10 cellular contexts compared by ENCODE assay signal in genomic region chr7:29035044-29035740, GRCh38.
DNase-seq lines count a peak whose midpoint lies in the region; ATAC-seq, FAIRE-seq and TF ChIP-seq lines count a peak whose summit lies in the region.
"Had no signal": no experiment of that assay in that cellular context is flagged by ENCODE, and none has a peak within 500 bp of the region (broad histone marks: within the 10 kb centered on the region; RNA-seq: fewer than 3 reads in every experiment).

No MANE protein-coding gene starts in this region.

- 87 to 88% methylated on average over 8 of the region's 8 CpGs for WGBS in sigmoid colon, 2 donors

- no peak for TF ChIP-seq EP300 in sigmoid colon (IDR thresholded peaks at IDR 0.05)

- H3K79me2 ChIP-seq in endothelial cell of umbilical vein (ENCODE audit: control insufficient read depth, insufficient read depth, low read length) (no peaks in the 10 kb centered on the region), neural progenitor cell (ENCODE audit: low read depth) (no peaks in the 10 kb centered on the region)

- H3K4me1 Mint-ChIP-seq in neural progenitor cell, result peaks cover 69% of the 10 kb centered on the region
- H3K4me1 Mint-ChIP-seq: activated naive CD8-positive, alpha-beta T cell treated with anti-CD3 and anti-CD28 coated beads, Interleukin-2, amount 10 ng/mL, durations not matched to agents 7 days and 5 days had no signal

- peak overlapping the region; percentile 87 for H3K27ac Mint-ChIP-seq in neural progenitor cell
- H3K27ac Mint-ChIP-seq: activated naive CD8-positive, alpha-beta T cell treated with anti-CD3 and anti-CD28 coated beads, Interleukin-2, amount 10 ng/mL, durations not matched to agents 7 days and 5 days had no signal

- H3K27ac ChIP-seq in endothelial cell of umbilical vein (ENCODE audit: insufficient read depth, low read depth, low read length) (peak overlapping the region; percentile 72), neural progenitor cell (no peak overlapping the region), sigmoid colon (no peak overlapping the region)
- H3K27ac ChIP-seq: lower lobe of right lung had no signal

- BruUV-seq in endothelial cell of umbilical vein (replicated peaks; lab: Mats Ljungman, UMichigan), result no TSS peak

- peak; percentile 40 for TF ChIP-seq POLR2A in endothelial cell of umbilical vein (IDR thresholded peaks at IDR 0.05; ENCODE audit: low read depth, low read length)
- TF ChIP-seq POLR2A in sigmoid colon (IDR thresholded peaks at IDR 0.05), result no peak

- intact Hi-C loops in endothelial cell of umbilical vein (cut with micrococcal nuclease) (loop anchor here (1.0 to 5.0 kb wide), 2 partner anchors 108 to 452 kb away; no protein-coding TSS in a partner anchor), sigmoid colon (cut with DNase I) (no loop called here)

- H4K20me1 ChIP-seq in endothelial cell of umbilical vein (replicated peaks; ENCODE audit: control insufficient read depth, extremely low read depth, insufficient read depth, low read length), result no peaks in the 10 kb centered on the region
- no peaks in the 10 kb centered on the region for H4K20me1 ChIP-seq in neural progenitor cell (ENCODE audit: low read depth)

- H3K4me2 ChIP-seq in endothelial cell of umbilical vein (ENCODE audit: insufficient read depth, low read length) (peak overlapping the region; percentile 69), neural progenitor cell (no peak overlapping the region)

- TF ChIP-seq CTCF in GM12865 (IDR thresholded peaks at IDR 0.05; ENCODE audit: insufficient read depth, low read depth, low read length, missing control alignments) (no peak), endothelial cell of umbilical vein (IDR thresholded peaks at IDR 0.05; ENCODE audit: extremely low read depth in 1 of 2, insufficient read depth in 1 of 2, low read depth in 1 of 2, low read length in 2 of 2) (no peak), neural progenitor cell (IDR thresholded peaks at IDR 0.05) (no peak), sigmoid colon (IDR thresholded peaks at IDR 0.05) (no peak)

- no peak overlapping the region for H3K4me3 ChIP-seq in GM12865 (ENCODE audit: low read depth, low read length)
- H3K4me3 ChIP-seq in endothelial cell of umbilical vein (replicated peaks in 1 of 3; ENCODE audit: insufficient read depth in 1 of 3, low read depth in 1 of 3, low read length in 3 of 3), result no peak overlapping the region
- H3K4me3 ChIP-seq in neural progenitor cell, result no peak overlapping the region
- H3K4me3 ChIP-seq in sigmoid colon, result no peak overlapping the region
- H3K4me3 ChIP-seq: lower lobe of right lung had no signal

- H3K9me3 Mint-ChIP-seq in neural progenitor cell, result no peaks in the 10 kb centered on the region
- H3K9me3 Mint-ChIP-seq: activated naive CD8-positive, alpha-beta T cell treated with anti-CD3 and anti-CD28 coated beads, Interleukin-2, amount 10 ng/mL, durations not matched to agents 7 days and 5 days had no signal

- DNase-seq in GM12865 (ENCODE audit: low read depth), result peak; percentile 28
- peak; percentile 96 for DNase-seq in RPMI7951 (ENCODE audit: low read depth)
- peak; percentile 91 for DNase-seq in endothelial cell of umbilical vein (ENCODE audit: low read depth, low spot score)
- no peak for DNase-seq in neural progenitor cell (ENCODE audit: low spot score)
- no peak for DNase-seq in sigmoid colon
- DNase-seq in stimulated activated naive CD4-positive, alpha-beta T cell (lab: John Stamatoyannopoulos, UW), result no peak
- DNase-seq: activated naive CD8-positive, alpha-beta T cell treated with anti-CD3 and anti-CD28 coated beads, Interleukin-2, amount 10 ng/mL, durations not matched to agents 7 days and 5 days; lower lobe of right lung had no signal

- H3K36me3 ChIP-seq in endothelial cell of umbilical vein (ENCODE audit: control insufficient read depth in 2 of 2, extremely low read depth in 1 of 2, insufficient read depth in 2 of 2, low read length in 2 of 2) (no peaks in the 10 kb centered on the region), neural progenitor cell (no peaks in the 10 kb centered on the region), sigmoid colon (no peaks in the 10 kb centered on the region)
- H3K36me3 ChIP-seq: lower lobe of right lung had no signal

- dilution Hi-C loops in endothelial cell of umbilical vein (cut with MboI; ENCODE audit: extremely low pct_ligation_motif_present, low sequenced_read_pairs), result no loop called here

- no peak overlapping the region for H3K4me3 Mint-ChIP-seq in neural progenitor cell
- H3K4me3 Mint-ChIP-seq: activated naive CD8-positive, alpha-beta T cell treated with anti-CD3 and anti-CD28 coated beads, Interleukin-2, amount 10 ng/mL, durations not matched to agents 7 days and 5 days had no signal

- no peak for ATAC-seq in GM18868 (IDR thresholded peaks at IDR 0.05; ENCODE audit: unreplicated experiment)
- no peak for ATAC-seq in HG03354 (IDR thresholded peaks at IDR 0.05; ENCODE audit: poor library complexity, severe bottlenecking, unreplicated experiment)

- H3K36me3 Mint-ChIP-seq in neural progenitor cell, result no peaks in the 10 kb centered on the region
- H3K36me3 Mint-ChIP-seq: activated naive CD8-positive, alpha-beta T cell treated with anti-CD3 and anti-CD28 coated beads, Interleukin-2, amount 10 ng/mL, durations not matched to agents 7 days and 5 days had no signal

- H3K27me3 Mint-ChIP-seq in neural progenitor cell (ENCODE audit: insufficient read depth, low read depth), result peaks cover 2% of the 10 kb centered on the region

- H2AFZ ChIP-seq in endothelial cell of umbilical vein (ENCODE audit: low read depth, low read length) (peak overlapping the region; percentile 51), neural progenitor cell (replicated peaks) (no peak overlapping the region)

- POLR2A ChIA-PET in endothelial cell of umbilical vein (lab: Charles Lee), result interaction anchor here (0.6 kb wide), 1 partner anchor 17 kb away, joined by 4 read pairs; no protein-coding TSS in a partner anchor

- no peak overlapping the region for H3K9ac ChIP-seq in endothelial cell of umbilical vein (replicated peaks; ENCODE audit: extremely low read depth, insufficient read depth, low read length)
- no peak overlapping the region for H3K9ac ChIP-seq in neural progenitor cell

- H3K4me1 ChIP-seq in endothelial cell of umbilical vein (ENCODE audit: control insufficient read depth, extremely low read depth, insufficient read depth, low read length) (peaks cover 63% of the 10 kb centered on the region), neural progenitor cell (peaks cover 23% of the 10 kb centered on the region), sigmoid colon (peaks cover 0 to 2% (median 0%) of the 10 kb centered on the region in 4 donors)
- H3K4me1 ChIP-seq: lower lobe of right lung had no signal

- H3F3A ChIP-seq in neural progenitor cell (ENCODE audit: low read depth), result peaks cover 3% of the 10 kb centered on the region

- FAIRE-seq in endothelial cell of umbilical vein (lab: Jason Lieb, UNC), result peak; percentile 79

- CTCF ChIA-PET in endothelial cell of umbilical vein (lab: Charles Lee), result interaction anchor here (0.8 to 2.9 kb wide), 8 partner anchors 11 to 113 kb away, joined by 3 to 19 read pairs (median 8); no protein-coding TSS in a partner anchor

- H3K9me1 ChIP-seq in endothelial cell of umbilical vein (replicated peaks; ENCODE audit: control insufficient read depth, extremely low read depth, insufficient read depth, low read length), result no peaks in the 10 kb centered on the region

- H3K27me3 ChIP-seq in endothelial cell of umbilical vein (ENCODE audit: control insufficient read depth in 2 of 2, insufficient read depth in 2 of 2, low read length in 2 of 2) (no peaks in the 10 kb centered on the region), neural progenitor cell (no peaks in the 10 kb centered on the region), sigmoid colon (no peaks in the 10 kb centered on the region)

- H3K9me3 ChIP-seq in endothelial cell of umbilical vein (replicated peaks; ENCODE audit: control insufficient read depth, insufficient read depth, low read length) (no peaks in the 10 kb centered on the region), neural progenitor cell (ENCODE audit: low read depth) (no peaks in the 10 kb centered on the region), sigmoid colon (no peaks in the 10 kb centered on the region)
- H3K9me3 ChIP-seq: lower lobe of right lung had no signal

TF ChIP-seq in endothelial cell of umbilical vein, 7 proteins besides CTCF, POLR2A, EP300 and RAD21:
- peak; percentile 83 for TF ChIP-seq JUN (IDR thresholded peaks at IDR 0.05; ENCODE audit: borderline replicate concordance, insufficient read depth, insufficient read length, low read depth)
- TF ChIP-seq MAX (IDR thresholded peaks at IDR 0.05; ENCODE audit: insufficient read depth, insufficient read length), result no peak
- TF ChIP-seq EZH2 (IDR thresholded peaks at IDR 0.05; ENCODE audit: borderline replicate concordance, low read depth, low read length, severe bottlenecking), result no peak
- peak; percentile 94 for TF ChIP-seq FOS (IDR thresholded peaks at IDR 0.05; ENCODE audit: borderline replicate concordance, insufficient read depth, low read length)
- no peak for TF ChIP-seq MYC (IDR thresholded peaks at IDR 0.05; ENCODE audit: low read depth, low read length)
- peak; percentile 45 for TF ChIP-seq GATA2 (IDR thresholded peaks at IDR 0.05; ENCODE audit: insufficient read depth, insufficient read length, low read depth, low read length)
- peak; percentile 85 for TF ChIP-seq POLR2AphosphoS5 (IDR thresholded peaks at IDR 0.05; ENCODE audit: insufficient read depth, low read depth, low read length)

Comparison
In these comparisons a context has a peak if more than half of its experiments do, and no peak if none do; other contexts are left out.
1. DNase-seq: peak in GM12865 (single experiment), RPMI7951 (single experiment) and endothelial cell of umbilical vein (single experiment); none in neural progenitor cell (single experiment), sigmoid colon (single experiment) and stimulated activated naive CD4-positive, alpha-beta T cell (0 of 6).